ENCODE assay signal across 28 cellular contexts in the genomic region with DNA sequence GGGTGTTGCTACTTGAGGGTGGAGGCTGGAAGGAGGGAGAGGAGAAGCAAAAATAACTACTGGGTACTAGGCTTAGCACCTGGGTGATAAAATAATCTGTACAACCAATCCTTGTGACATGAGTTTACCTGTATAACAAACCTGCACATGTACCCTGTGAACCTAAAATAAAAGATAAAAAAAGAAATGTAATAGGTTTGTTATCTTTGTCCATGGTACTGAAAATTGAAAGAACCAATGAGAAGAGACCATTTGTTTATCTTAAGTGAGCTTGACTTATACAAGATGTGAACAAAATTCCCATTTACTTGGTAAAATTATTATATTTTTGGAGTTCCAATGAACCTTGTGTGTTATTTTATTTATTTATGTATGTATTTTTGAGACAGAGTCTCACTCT.
"Had no signal": no experiment of that assay in that cellular context is flagged by ENCODE, and none has a peak within 500 bp of the region (broad histone marks: within the 10 kb centered on the region; RNA-seq: fewer than 3 reads in every experiment).

No MANE protein-coding gene starts in this region.

- H3K36me3 Mint-ChIP-seq: neural progenitor cell; stimulated activated effector memory CD8-positive, alpha-beta T cell treated with anti-CD3 and anti-CD28 coated beads, Interleukin-12 subunit alpha, Interleukin-12 subunit beta, amount 100 ng/mL, for 72 hours; stimulated activated naive B cell treated with anti-CD40 and anti-IgM and Interleukin-4, amounts not matched to agents 10 μg/mL and 1 μg/mL and 100 μg/mL, for 72 hours had no signal

- H3K36me3 ChIP-seq: neural progenitor cell, ovary, right lobe of liver, sigmoid colon, stomach, thoracic aorta, thyroid gland, tibial nerve, upper lobe of left lung, vagina had no signal

- ATAC-seq: psoas muscle; right cardiac atrium; right lobe of liver; stimulated activated effector memory CD8-positive, alpha-beta T cell treated with anti-CD3 and anti-CD28 coated beads, Interleukin-12 subunit alpha, Interleukin-12 subunit beta, amount 100 ng/mL, for 72 hours; stimulated activated naive B cell treated with anti-CD40 and anti-IgM and Interleukin-4, amounts not matched to agents 10 μg/mL and 1 μg/mL and 100 μg/mL, for 72 hours had no signal

- FAIRE-seq: small intestine, urothelium cell line had no signal

- H3K4me1 ChIP-seq: neural progenitor cell, parathyroid adenoma, psoas muscle, sigmoid colon, thyroid gland, tibial nerve, upper lobe of left lung, vagina had no signal

- H3K4me2 ChIP-seq: neural progenitor cell had no signal

- H3K4me1 Mint-ChIP-seq: neural progenitor cell; stimulated activated effector memory CD8-positive, alpha-beta T cell treated with anti-CD3 and anti-CD28 coated beads, Interleukin-12 subunit alpha, Interleukin-12 subunit beta, amount 100 ng/mL, for 72 hours; stimulated activated naive B cell treated with anti-CD40 and anti-IgM and Interleukin-4, amounts not matched to agents 10 μg/mL and 1 μg/mL and 100 μg/mL, for 72 hours had no signal

- H3K27me3 ChIP-seq: neural progenitor cell, ovary, right lobe of liver, sigmoid colon, stomach, thyroid gland, tibial nerve, upper lobe of left lung, vagina had no signal

- H3K9me3 Mint-ChIP-seq: stimulated activated naive CD8-positive, alpha-beta T cell treated with anti-CD3 and anti-CD28 coated beads, Interleukin-15, Interleukin-2, amounts not matched to agents 100 ng/mL and 50 ng/mL, for 24 hours had no signal

- DNase-seq: occipital lobe; ovary; posterior cingulate gyrus; psoas muscle; right cardiac atrium; right lobe of liver; sigmoid colon; small intestine; stimulated activated CD4-positive, alpha-beta T cell treated with anti-CD3 and anti-CD28 coated beads, Interleukin-15, amount 100 ng/mL, for 24 hours; stimulated activated CD4-positive, alpha-beta T cell treated with anti-CD3 and anti-CD28 coated beads, Interleukin-2, amount 100 ng/mL, for 24 hours; stimulated activated CD4-positive, alpha-beta T cell treated with anti-CD3 and anti-CD28 coated beads, Interleukin-2, amount 100 ng/mL, for 48 hours; stimulated activated CD4-positive, alpha-beta T cell treated with anti-CD3 and anti-CD28 coated beads, Interleukin-4, amount 100 ng/mL, for 24 hours; stimulated activated naive B cell treated with anti-CD40 and anti-IgM and Interleukin-4, amounts not matched to agents 10 μg/mL and 1 μg/mL and 100 μg/mL, for 72 hours; stimulated activated naive CD4-positive, alpha-beta T cell treated with Interleukin-2 at 50 U/mL for 16 hours; stomach; thyroid gland; trophoblast cell; upper lobe of left lung had no signal

- H3K4me3 ChIP-seq: neural progenitor cell, ovary, psoas muscle, right lobe of liver, sigmoid colon, stomach, thoracic aorta, thyroid gland, tibial nerve, upper lobe of left lung, vagina had no signal

- H2AFZ ChIP-seq: neural progenitor cell, parathyroid adenoma had no signal

- H3K79me2 ChIP-seq: parathyroid adenoma had no signal

- H3K27me3 Mint-ChIP-seq: progenitor cell of endocrine pancreas; stimulated activated naive CD8-positive, alpha-beta T cell treated with anti-CD3 and anti-CD28 coated beads, Interleukin-15, Interleukin-2, amounts not matched to agents 100 ng/mL and 50 ng/mL, for 24 hours had no signal

- H3K27ac Mint-ChIP-seq: nephron; neural progenitor cell; progenitor cell of endocrine pancreas; stimulated activated effector memory CD8-positive, alpha-beta T cell treated with anti-CD3 and anti-CD28 coated beads, Interleukin-12 subunit alpha, Interleukin-12 subunit beta, amount 100 ng/mL, for 72 hours; stimulated activated naive B cell treated with anti-CD40 and anti-IgM and Interleukin-4, amounts not matched to agents 10 μg/mL and 1 μg/mL and 100 μg/mL, for 72 hours; stimulated activated naive CD8-positive, alpha-beta T cell treated with anti-CD3 and anti-CD28 coated beads, Interleukin-15, Interleukin-2, amounts not matched to agents 100 ng/mL and 50 ng/mL, for 24 hours had no signal

- H3K4me3 Mint-ChIP-seq: nephron; neural progenitor cell; stimulated activated effector memory CD8-positive, alpha-beta T cell treated with anti-CD3 and anti-CD28 coated beads, Interleukin-12 subunit alpha, Interleukin-12 subunit beta, amount 100 ng/mL, for 72 hours; stimulated activated naive B cell treated with anti-CD40 and anti-IgM and Interleukin-4, amounts not matched to agents 10 μg/mL and 1 μg/mL and 100 μg/mL, for 72 hours; stimulated activated naive CD8-positive, alpha-beta T cell treated with anti-CD3 and anti-CD28 coated beads, Interleukin-15, Interleukin-2, amounts not matched to agents 100 ng/mL and 50 ng/mL, for 24 hours had no signal

- H3K9me3 ChIP-seq: ovary, psoas muscle, sigmoid colon, thoracic aorta, thyroid gland, tibial nerve, upper lobe of left lung, vagina had no signal

- H3K9ac ChIP-seq: neural progenitor cell, parathyroid adenoma had no signal

- H3K27ac ChIP-seq: neural progenitor cell, ovary, parathyroid adenoma, psoas muscle, right lobe of liver, sigmoid colon, stomach, thoracic aorta, thyroid gland, tibial nerve, upper lobe of left lung, vagina had no signal
